In genomic region chr10:132643709-132644543, GRCh38 we compare ENCODE assay signal across 16 cellular contexts.
DNase-seq lines count a peak whose midpoint lies in the region; ATAC-seq and TF ChIP-seq lines count a peak whose summit lies in the region.
"Had no signal": no experiment of that assay in that cellular context is flagged by ENCODE, and none has a peak within 500 bp of the region (broad histone marks: within the 10 kb centered on the region; RNA-seq: fewer than 3 reads in every experiment).

No MANE protein-coding gene starts in this region.

- no peak overlapping the region for H3K4me3 ChIP-seq in BLaER1 treated with 17β-estradiol and CSF1 and Interleukin-3, amounts not matched to agents 10 nM and 100 nM
- H3K4me3 ChIP-seq in Panc1 (ENCODE audit: low read depth in 2 of 2, low read length in 2 of 2) (no peak overlapping the region), esophagus muscularis mucosa (no peak overlapping the region), osteoblast (ENCODE audit: insufficient read depth, low read length) (no peak overlapping the region)
- H3K4me3 ChIP-seq: cardiac muscle cell, gastrocnemius medialis had no signal

- TF ChIP-seq POLR2A in esophagus muscularis mucosa (IDR thresholded peaks at IDR 0.05; ENCODE audit: low read depth): no peak

- H2AFZ ChIP-seq in osteoblast (ENCODE audit: low read length): no peak overlapping the region

- intact Hi-C loops in Panc1 (cut with micrococcal nuclease; ENCODE audit: unreplicated experiment) (no loop called here), esophagus muscularis mucosa (cut with DNase I) (loop anchor here (10.0 kb wide), 1 partner anchor 259 kb away; no protein-coding TSS in a partner anchor)

- no peak for DNase-seq in Panc1 (ENCODE audit: low read depth, low spot score)
- no peak for DNase-seq in esophagus muscularis mucosa (ENCODE audit: extremely low spot score)
- peak; percentile 43 for DNase-seq in osteoblast (ENCODE audit: insufficient read length, low spot score, missing footprints)
- no peak for DNase-seq in T-helper 9 cell
- DNase-seq in stimulated activated CD4-positive, alpha-beta T cell treated with anti-CD3 and anti-CD28 coated beads, Interleukin-4, amount 100 ng/mL, for 4 hours: no peak
- no peak for DNase-seq in NCI-H524 treated with DMSO at 0.1 percent for 48 hours (lab: John Stamatoyannopoulos, UW)
- DNase-seq in NCI-H1417 treated with DMSO at 0.1 percent for 48 hours (lab: John Stamatoyannopoulos, UW): no peak
- DNase-seq: activated CD4-positive, alpha-beta T cell treated with anti-CD3 and anti-CD28 coated beads, Interleukin-2, amount 50 U/mL, for 4 hours; COR-L47; gastrocnemius medialis; HFFc6; KBM-7; NCI-H1092 treated with DMSO at 0.1 percent for 48 hours; NCI-H226 had no signal

- TF ChIP-seq CTCF in Panc1 (IDR thresholded peaks at IDR 0.05): no peak
- TF ChIP-seq CTCF in esophagus muscularis mucosa (IDR thresholded peaks at IDR 0.05): no peak
- no peak for TF ChIP-seq CTCF in osteoblast (IDR thresholded peaks at IDR 0.05; ENCODE audit: extremely low read depth, low read depth, low read length)

- ATAC-seq in Panc1: peak; percentile 58; the same call in 1 of the 2 replicates

- no peak for TF ChIP-seq EP300 in esophagus muscularis mucosa (IDR thresholded peaks at IDR 0.05)

- H4K20me1 ChIP-seq in BLaER1 treated with 17β-estradiol and CSF1 and Interleukin-3, amounts not matched to agents 10 nM and 100 nM: peaks cover 32 to 100% (median 98%) of the 10 kb centered on the region in 11 experiments; a peak in 20 of 22 replicates
- peaks cover 39% of the 10 kb centered on the region for H4K20me1 ChIP-seq in osteoblast (ENCODE audit: insufficient read depth, low read length)

- POLR2A ChIA-PET in Panc1 (lab: Charles Lee): no interaction called here

- peaks cover 13% of the 10 kb centered on the region for H3K79me2 ChIP-seq in osteoblast (ENCODE audit: insufficient read depth, low read length)

- H3K9me3 ChIP-seq in BLaER1 treated with 17β-estradiol and CSF1 and Interleukin-3, amounts not matched to agents 10 nM and 100 nM (replicated peaks in 1 of 11): peaks cover 5 to 20% (median 11%) of the 10 kb centered on the region in 11 experiments; a peak in 18 of 22 replicates
- H3K9me3 ChIP-seq in Panc1 (ENCODE audit: control insufficient read depth, insufficient read depth, low read depth, low read length) (no peaks in the 10 kb centered on the region), esophagus muscularis mucosa (no peaks in the 10 kb centered on the region), osteoblast (ENCODE audit: low read depth, low read length) (no peaks in the 10 kb centered on the region)
- H3K9me3 ChIP-seq: gastrocnemius medialis had no signal

- WGBS in esophagus muscularis mucosa: 68% methylated on average over 17 of the region's 35 CpGs

- BruUV-seq in Panc1 (replicated peaks; lab: Mats Ljungman, UMichigan): no TSS peak

- H3K36me3 ChIP-seq in BLaER1 treated with 17β-estradiol and CSF1 and Interleukin-3, amounts not matched to agents 10 nM and 100 nM: peaks cover 0 to 40% (median 11%) of the 10 kb centered on the region in 11 experiments; a peak in 13 of 22 replicates
- H3K36me3 ChIP-seq in Panc1 (ENCODE audit: control insufficient read depth, insufficient read depth, low read length) (no peaks in the 10 kb centered on the region), esophagus muscularis mucosa (peaks cover 0 to 18% (median 11%) of the 10 kb centered on the region in 4 donors), osteoblast (ENCODE audit: insufficient read depth, low read length) (no peaks in the 10 kb centered on the region)
- H3K36me3 ChIP-seq: cardiac muscle cell, gastrocnemius medialis had no signal

- H3K9ac ChIP-seq in BLaER1 treated with 17β-estradiol and CSF1 and Interleukin-3, amounts not matched to agents 10 nM and 100 nM: peak overlapping the region in 1 of 11 experiments; percentile 41; a peak in 1 of 22 replicates

- peaks cover 6 to 41% (median 30%) of the 10 kb centered on the region in 11 experiments; a peak in 18 of 22 replicates for H3K27me3 ChIP-seq in BLaER1 treated with 17β-estradiol and CSF1 and Interleukin-3, amounts not matched to agents 10 nM and 100 nM
- H3K27me3 ChIP-seq in Panc1 (ENCODE audit: control insufficient read depth, insufficient read depth, low read length) (no peaks in the 10 kb centered on the region), esophagus muscularis mucosa (no peaks in the 10 kb centered on the region), osteoblast (ENCODE audit: insufficient read depth, low read length) (no peaks in the 10 kb centered on the region)
- H3K27me3 ChIP-seq: cardiac muscle cell, gastrocnemius medialis had no signal

- H3K27ac ChIP-seq in BLaER1 treated with 17β-estradiol and CSF1 and Interleukin-3, amounts not matched to agents 10 nM and 100 nM: no peak overlapping the region
- H3K27ac ChIP-seq in Panc1 (ENCODE audit: low read length) (no peak overlapping the region), esophagus muscularis mucosa (replicated peaks in 1 of 4) (peak overlapping the region; percentile 60 to 98 (median 95)), osteoblast (ENCODE audit: low read depth, low read length) (no peak overlapping the region)
- H3K27ac ChIP-seq: cardiac muscle cell, gastrocnemius medialis had no signal

- CTCF ChIA-PET in Panc1 (lab: Charles Lee): interaction anchor here (0.5 kb wide), 1 partner anchor 8 kb away, joined by 4 read pairs; no protein-coding TSS in a partner anchor

- peak overlapping the region; percentile 6 to 78 (median 52); a peak in 18 of 22 replicates for H3K4me2 ChIP-seq in BLaER1 treated with 17β-estradiol and CSF1 and Interleukin-3, amounts not matched to agents 10 nM and 100 nM
- H3K4me2 ChIP-seq in osteoblast (ENCODE audit: insufficient read depth, low read length): no peak overlapping the region

- in situ Hi-C loops in Panc1 (cut with HindIII; ENCODE audit: low pct_unique_long_range_greater_than_20kb, low sequenced_read_pairs): no loop called here

- peaks cover 8 to 55% (median 47%) of the 10 kb centered on the region in 10 experiments; a peak in 19 of 20 replicates for H3K4me1 ChIP-seq in BLaER1 treated with 17β-estradiol and CSF1 and Interleukin-3, amounts not matched to agents 10 nM and 100 nM
- H3K4me1 ChIP-seq in Panc1 (ENCODE audit: control insufficient read depth, insufficient read depth, low read length) (no peaks in the 10 kb centered on the region), esophagus muscularis mucosa (peaks cover 24 to 97% (median 87%) of the 10 kb centered on the region in 4 donors), osteoblast (ENCODE audit: insufficient read depth, low read length) (no peaks in the 10 kb centered on the region)
- H3K4me1 ChIP-seq: gastrocnemius medialis had no signal

Comparison
In these comparisons a context has a peak if more than half of its experiments do, and no peak if none do; other contexts are left out.
1. H3K27ac ChIP-seq: peak in esophagus muscularis mucosa (4 of 4); none in BLaER1 treated with 17β-estradiol and CSF1 and Interleukin-3, amounts not matched to agents 10 nM and 100 nM (0 of 11), Panc1 (single experiment) and osteoblast (single experiment).